In the genomic region with DNA sequence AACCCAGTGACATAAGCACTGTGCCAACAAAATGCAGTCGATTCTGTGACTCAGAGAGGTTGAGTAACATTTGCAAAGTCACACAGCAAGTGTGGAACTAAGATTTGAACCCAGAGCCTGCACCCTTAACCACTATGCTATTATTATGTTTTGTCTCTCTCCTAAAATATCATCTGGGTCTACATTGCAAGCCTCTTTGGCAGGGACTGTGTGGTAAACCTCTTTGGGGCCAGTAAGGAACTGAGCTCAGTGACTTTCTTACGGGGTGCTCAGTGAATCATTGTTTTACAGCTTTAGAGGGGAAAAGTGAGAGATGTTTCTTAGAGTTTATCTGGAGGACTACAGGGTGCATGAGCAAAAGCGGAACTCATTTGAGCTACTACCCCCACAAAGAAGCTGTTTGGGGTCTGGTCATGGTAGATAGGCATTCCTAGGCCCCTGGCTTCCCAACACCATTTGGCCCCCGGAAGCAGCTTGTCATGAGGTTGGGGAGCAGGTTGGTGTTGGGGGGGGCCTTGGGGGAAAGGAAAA, we compare ENCODE assay signal across 19 cellular contexts. TPM values are rescaled to one million over a fixed set of nuclear protein-coding genes. Genes with fewer than 3 reads are reported as not detected.
DNase-seq lines count a peak whose midpoint lies in the region; ATAC-seq and TF ChIP-seq lines count a peak whose summit lies in the region.
"Had no signal": no experiment of that assay in that cellular context is flagged by ENCODE, and none has a peak within 500 bp of the region (broad histone marks: within the 10 kb centered on the region; RNA-seq: fewer than 3 reads in every experiment).

No MANE protein-coding gene starts in this region.

- H3K4me1 ChIP-seq in skeletal muscle tissue (ENCODE audit: control insufficient read depth in 3 of 3, insufficient read depth in 3 of 3, low read length in 3 of 3) (peaks cover 25 to 36% (median 31%) of the 10 kb centered on the region in 3 donors), foreskin keratinocyte (no peaks in the 10 kb centered on the region)

- no peaks in the 10 kb centered on the region for H3K36me3 ChIP-seq in skeletal muscle tissue (ENCODE audit: control insufficient read depth in 3 of 3, insufficient read depth in 3 of 3, low read length in 3 of 3)

- DNase-seq in KBM-7 (peak; percentile 97), SIG-M5 treated with dmso at 0.1 percent for 504 hours (lab: John Stamatoyannopoulos, UW; ENCODE audit: unreplicated experiment) (peak; percentile 94), foreskin keratinocyte (no peak), GF-D8 (lab: John Stamatoyannopoulos, UW) (no peak), activated gamma-delta T cell treated with Interleukin-2 at 50 U/mL for 16 hours (no peak)
- DNase-seq: activated gamma-delta T cell; C1 segment of cervical spinal cord; DMS79 treated with DMSO at 0.1 percent for 48 hours; HCEC 1CT; NCI-H1105; NCI-H2171; NK-92 treated with Interleukin-12 subunit alpha and Interleukin-12 subunit beta, amount 100 ng/mL, for 24 hours; psoas muscle; SK-N-SH had no signal

- H3K9me3 ChIP-seq in skeletal muscle tissue (ENCODE audit: control insufficient read depth in 3 of 3, low read length in 3 of 3), result no peaks in the 10 kb centered on the region
- H3K9me3 ChIP-seq: psoas muscle, SK-N-SH had no signal

- no peak overlapping the region for H3K9ac ChIP-seq in skeletal muscle tissue (ENCODE audit: low read depth in 1 of 3, low read length in 3 of 3)
- H3K9ac ChIP-seq: SK-N-SH had no signal

- H3K4me3 ChIP-seq in GM08714 (ENCODE audit: low read length) (peak overlapping the region; percentile 10; the same call in 1 of the 2 replicates), skeletal muscle tissue (ENCODE audit: low read length in 3 of 3) (no peak overlapping the region)
- H3K4me3 ChIP-seq: psoas muscle had no signal

- no peak for ATAC-seq in foreskin keratinocyte

- H3K27ac ChIP-seq in skeletal muscle tissue (ENCODE audit: low read depth, low read length) (peak overlapping the region; percentile 33), foreskin keratinocyte (no peak overlapping the region)
- H3K27ac ChIP-seq: psoas muscle, VCaP had no signal

- in situ Hi-C loops in KBM-7 (cut with MboI; ENCODE audit: low pct_unique_long_range_greater_than_20kb, low sequenced_read_pairs), result no loop called here

- TF ChIP-seq CTCF in foreskin keratinocyte (conservative IDR thresholded peaks at IDR 0.05), result no peak

- H3K27me3 ChIP-seq in skeletal muscle tissue (ENCODE audit: control insufficient read depth in 3 of 3, insufficient read depth in 3 of 3, low read length in 3 of 3) (peaks cover 0 to 3% (median 0%) of the 10 kb centered on the region in 3 donors), foreskin keratinocyte (peaks cover 10% of the 10 kb centered on the region)

RNA-seq across cellular contexts. Expression of a gene that starts 9.8 kb away (rescaled TPM):
- total RNA-seq in skeletal muscle tissue (1.0 TPM), foreskin keratinocyte (0.07 TPM in 1 of 2 replicates, not detected in the other)
- polyA plus RNA-seq in foreskin keratinocyte, result 0.03 and 0.06 TPM in 2 replicates
- total RNA-seq: astrocyte, endothelial cell of umbilical vein had no signal
- polyA plus RNA-seq: endothelial cell of umbilical vein had no signal

RNA-seq across cellular contexts. Expression of a gene that starts 55.5 kb away (rescaled TPM):
- total RNA-seq in skeletal muscle tissue (42.8 TPM), foreskin keratinocyte (42.8 and 45.1 TPM in 2 replicates)
- 40.4 and 43.1 TPM in 2 replicates for polyA plus RNA-seq in foreskin keratinocyte

RNA-seq across cellular contexts. Expression of a gene that starts 57.6 kb away (rescaled TPM):
- 14.6 TPM for total RNA-seq in skeletal muscle tissue
- 21.0 and 22.0 TPM in 2 replicates for total RNA-seq in foreskin keratinocyte
- polyA plus RNA-seq in foreskin keratinocyte, result 11.4 and 12.0 TPM in 2 replicates

Comparison
In these comparisons a context has a peak if more than half of its experiments do, and no peak if none do; other contexts are left out.
1. DNase-seq: peak in KBM-7 (single experiment) and SIG-M5 treated with dmso at 0.1 percent for 504 hours (single experiment); none in foreskin keratinocyte (0 of 2), GF-D8 (single experiment) and activated gamma-delta T cell treated with Interleukin-2 at 50 U/mL for 16 hours (single experiment).